In the genomic region with DNA sequence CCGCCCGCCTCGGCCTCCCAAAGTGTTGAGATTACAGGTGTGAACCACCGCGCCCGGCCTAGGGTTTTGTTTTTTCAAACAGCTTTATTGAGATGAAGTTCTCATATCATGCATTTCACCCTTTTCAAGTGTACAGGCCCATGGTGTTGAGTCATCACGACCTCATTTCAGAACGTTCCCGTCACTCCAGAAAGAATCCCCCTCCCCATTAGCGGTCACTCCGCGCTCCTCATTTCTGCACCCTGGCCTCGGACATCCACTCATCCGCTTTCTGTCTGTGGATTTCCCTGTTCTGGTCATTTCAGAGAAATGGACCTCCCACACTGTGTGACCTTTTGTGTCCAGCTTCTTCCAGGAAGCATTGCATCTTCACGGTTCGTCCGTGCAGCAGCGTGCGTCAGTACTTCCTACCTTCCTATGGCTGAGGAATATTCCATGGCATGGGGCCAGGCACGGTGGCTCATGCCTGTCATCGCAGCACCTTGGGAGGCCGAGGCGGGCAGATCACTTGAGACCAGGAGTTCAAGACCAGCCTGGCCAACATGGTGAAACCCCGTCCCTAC, we compare ENCODE assay signal across 18 cellular contexts.
DNase-seq lines count a peak whose midpoint lies in the region; ATAC-seq, FAIRE-seq and TF ChIP-seq lines count a peak whose summit lies in the region.
"Had no signal": no experiment of that assay in that cellular context is flagged by ENCODE, and none has a peak within 500 bp of the region (broad histone marks: within the 10 kb centered on the region; RNA-seq: fewer than 3 reads in every experiment).

No MANE protein-coding gene starts in this region.

- H3K4me3 ChIP-seq in HepG2 (replicated peaks in 1 of 3; ENCODE audit: insufficient read depth in 1 of 3, low read depth in 2 of 3, low read length in 3 of 3) (no peak overlapping the region), right lobe of liver (no peak overlapping the region), mesenchymal stem cell (ENCODE audit: insufficient read depth in 1 of 2, low read depth in 1 of 2, low read length in 2 of 2) (no peak overlapping the region), mesendoderm (ENCODE audit: low read length) (no peak overlapping the region)
- H3K4me3 ChIP-seq: GM23338, Peyer's patch had no signal

- no peak overlapping the region for H2BK120ac ChIP-seq in mesenchymal stem cell (ENCODE audit: low read depth, low read length)
- H2BK120ac ChIP-seq in mesendoderm (ENCODE audit: low read depth, low read length) = no peak overlapping the region

- no peaks in the 10 kb centered on the region for H4K20me1 ChIP-seq in HepG2 (ENCODE audit: insufficient read depth, low read length)

- no peak overlapping the region for H2BK12ac ChIP-seq in mesenchymal stem cell (ENCODE audit: low read length in 2 of 2)

- TF ChIP-seq EP300 in HepG2 (IDR thresholded peaks at IDR 0.05; ENCODE audit: low read depth in 2 of 2, low read length in 2 of 2) (no peak), HepG2 (CRISPR knock-in tag; IDR thresholded peaks at IDR 0.05; ENCODE audit: borderline replicate concordance) (no peak)

- H3K18ac ChIP-seq in mesenchymal stem cell (ENCODE audit: low read depth in 1 of 2, low read length in 2 of 2) = no peak overlapping the region
- no peak overlapping the region for H3K18ac ChIP-seq in mesendoderm (ENCODE audit: low read length)

- H3K4me1 ChIP-seq in HepG2 (ENCODE audit: insufficient read depth, low read length) (peaks cover 3% of the 10 kb centered on the region), right lobe of liver (no peaks in the 10 kb centered on the region), mesenchymal stem cell (ENCODE audit: control insufficient read depth, insufficient read depth, low read depth, low read length) (peaks cover 30% of the 10 kb centered on the region), mesendoderm (ENCODE audit: control insufficient read depth, low read depth, low read length) (peaks cover 6% of the 10 kb centered on the region)
- H3K4me1 ChIP-seq: Peyer's patch had no signal

- H2BK5ac ChIP-seq in mesenchymal stem cell (ENCODE audit: low read depth, low read length, poor library complexity, severe bottlenecking) (no peak overlapping the region), mesendoderm (ENCODE audit: low read length) (no peak overlapping the region)

- H3K4ac ChIP-seq in mesenchymal stem cell (ENCODE audit: low read depth in 1 of 2, low read length in 2 of 2) = no peak overlapping the region
- no peak overlapping the region for H3K4ac ChIP-seq in mesendoderm (ENCODE audit: low read depth, low read length)

- H3K14ac ChIP-seq in mesenchymal stem cell (ENCODE audit: low read length in 2 of 2) = no peak overlapping the region

- BruUV-seq in HepG2 (replicated peaks; lab: Mats Ljungman, UMichigan) = no TSS peak

- H3K9me3 ChIP-seq in HepG2 (ENCODE audit: low read length) = no peaks in the 10 kb centered on the region
- no peaks in the 10 kb centered on the region for H3K9me3 ChIP-seq in right lobe of liver
- no peaks in the 10 kb centered on the region for H3K9me3 ChIP-seq in mesenchymal stem cell (ENCODE audit: control insufficient read depth, low read length)
- H3K9me3 ChIP-seq: Peyer's patch had no signal

- no peaks in the 10 kb centered on the region for H3K36me3 ChIP-seq in HepG2 (replicated peaks in 1 of 2; ENCODE audit: control insufficient read depth in 1 of 2, insufficient read depth in 2 of 2, low read length in 2 of 2)
- no peaks in the 10 kb centered on the region for H3K36me3 ChIP-seq in right lobe of liver
- H3K36me3 ChIP-seq in mesenchymal stem cell (ENCODE audit: control insufficient read depth in 1 of 2, insufficient read depth in 2 of 2, low read depth in 1 of 2, low read length in 2 of 2) = peaks cover 0 to 15% of the 10 kb centered on the region in 2 experiments
- H3K36me3 ChIP-seq in mesendoderm (ENCODE audit: control insufficient read depth, insufficient read depth, low read length) = no peaks in the 10 kb centered on the region
- H3K36me3 ChIP-seq: Peyer's patch had no signal

- H2AFZ ChIP-seq in HepG2 (ENCODE audit: low read length) (no peak overlapping the region), mesenchymal stem cell (ENCODE audit: low read depth, low read length) (no peak overlapping the region)
- H2AFZ ChIP-seq: GM23338 had no signal

- POLR2A ChIA-PET in HepG2 (lab: Yijun Ruan, JAX) = no interaction called here

- intact Hi-C loops in HepG2 (cut with micrococcal nuclease; ENCODE audit: unreplicated experiment) = no loop called here
- intact Hi-C loops in right lobe of liver (cut with DNase I) = no loop called here

- H3K79me1 ChIP-seq in mesenchymal stem cell (replicated peaks; ENCODE audit: low read length, poor library complexity, severe bottlenecking) (peaks cover 8% of the 10 kb centered on the region), mesendoderm (ENCODE audit: low read length) (no peaks in the 10 kb centered on the region)

- in situ Hi-C loops in HepG2 (cut with HindIII; ENCODE audit: extremely low pct_ligation_motif_present, low pct_unique_long_range_greater_than_20kb) = no loop called here

- ATAC-seq in HepG2 (no peak), right lobe of liver (no peak), HG03457 (IDR thresholded peaks at IDR 0.05; ENCODE audit: unreplicated experiment) (no peak)
- ATAC-seq: GM23338 had no signal

- TF ChIP-seq POLR2A in HepG2 (IDR thresholded peaks at IDR 0.05; ENCODE audit: insufficient read depth in 1 of 2, low read depth in 2 of 2, low read length in 2 of 2) (no peak), right lobe of liver (IDR thresholded peaks at IDR 0.05) (no peak)

- no peak for TF ChIP-seq CTCF in HepG2 (CRISPR knock-in tag; IDR thresholded peaks at IDR 0.05)
- no peak for TF ChIP-seq CTCF in right lobe of liver (IDR thresholded peaks at IDR 0.05)

- CTCF ChIA-PET in HepG2 (lab: Yijun Ruan, JAX; ENCODE audit: low intra/inter-chr PET ratio, low total read pairs) = no interaction called here

- H3K9ac ChIP-seq in HepG2 (ENCODE audit: insufficient read depth, low read depth, low read length) (no peak overlapping the region), mesenchymal stem cell (ENCODE audit: low read length) (no peak overlapping the region), mesendoderm (ENCODE audit: low read length) (no peak overlapping the region)

- H3K27ac ChIP-seq in HepG2 (ENCODE audit: extremely low read length, insufficient read depth, low read length) = no peak overlapping the region
- no peak overlapping the region for H3K27ac ChIP-seq in right lobe of liver
- no peak overlapping the region for H3K27ac ChIP-seq in mesenchymal stem cell (ENCODE audit: low read length, poor library complexity, severe bottlenecking)
- H3K27ac ChIP-seq in mesendoderm (ENCODE audit: low read depth, low read length) = no peak overlapping the region
- H3K27ac ChIP-seq: Peyer's patch had no signal

- H3K56ac ChIP-seq in mesendoderm (ENCODE audit: low read length) = no peak overlapping the region

- no peak overlapping the region for H3K23ac ChIP-seq in mesenchymal stem cell (ENCODE audit: low read length in 2 of 2)
- H3K23ac ChIP-seq in mesendoderm (ENCODE audit: low read length) = no peak overlapping the region

- WGBS in HepG2 (ENCODE audit: low lambda C conversion rate) = 83% methylated on average over 24 of the region's 24 CpGs
- WGBS in right lobe of liver (ENCODE audit: insufficient coverage, low coverage, low lambda C conversion rate, missing lambda C conversion rate) = 82% methylated on average over 19 of the region's 24 CpGs
- 79% methylated on average over 22 of the region's 24 CpGs for WGBS in mesenchymal stem cell
- no CpG with 5 or more reads among the region's 24 CpGs for WGBS in mesendoderm (ENCODE audit: extremely low coverage, insufficient coverage, low lambda C conversion rate)

- H4K8ac ChIP-seq in mesenchymal stem cell (ENCODE audit: low read length) (no peak overlapping the region), mesendoderm (ENCODE audit: low read depth, low read length) (no peak overlapping the region)

- no peak for TF ChIP-seq RAD21 in HepG2 (CRISPR knock-in tag; IDR thresholded peaks at IDR 0.05)

- no peak for DNase-seq in HepG2 (ENCODE audit: low spot score)
- no peak for DNase-seq in right lobe of liver
- DNase-seq in amniotic epithelial cell (ENCODE audit: low read depth) = peak; percentile 49
- DNase-seq in mesenchymal stem cell = peak; percentile 52
- no peak for DNase-seq in HPDE6-E6E7 (ENCODE audit: extremely low spot score)
- no peak for DNase-seq in mesendoderm
- no peak for DNase-seq in stimulated activated CD4-positive, alpha-beta T cell treated with anti-CD3 and anti-CD28 coated beads, Interleukin-2, amount 100 ng/mL, for 24 hours
- DNase-seq: Calu3; CD4-positive, alpha-beta memory T cell; NCI-H1105; NCI-H2081; NK-92 treated with Interleukin-12 subunit alpha and Interleukin-12 subunit beta, amount 100 ng/mL, for 24 hours; Peyer's patch; Right ventricle myocardium superior had no signal

- H3K4me2 ChIP-seq in HepG2 (ENCODE audit: low read depth, low read length) = no peak overlapping the region
- no peak overlapping the region for H3K4me2 ChIP-seq in mesenchymal stem cell (ENCODE audit: low read length, poor library complexity, severe bottlenecking)
- no peak overlapping the region for H3K4me2 ChIP-seq in mesendoderm (ENCODE audit: low read length)
- H3K4me2 ChIP-seq: GM23338 had no signal

- no peaks in the 10 kb centered on the region for H3K79me2 ChIP-seq in HepG2 (ENCODE audit: insufficient read depth, low read length)
- H3K79me2 ChIP-seq in mesendoderm (ENCODE audit: control insufficient read depth, insufficient read depth, low read length) = no peaks in the 10 kb centered on the region

- H2BK15ac ChIP-seq in mesenchymal stem cell (ENCODE audit: low read depth, poor library complexity, severe bottlenecking) = no peak overlapping the region
- H2BK15ac ChIP-seq in mesendoderm (replicated peaks; ENCODE audit: low read depth) = no peak overlapping the region

- no peak for FAIRE-seq in HepG2 (lab: Jason Lieb, UNC)
- FAIRE-seq: GM12891, HTR-8/SVneo had no signal

- no peak overlapping the region for H4K5ac ChIP-seq in mesendoderm (ENCODE audit: low read length)

- H3K27me3 ChIP-seq in HepG2 (ENCODE audit: control insufficient read depth in 1 of 2, insufficient read depth in 2 of 2, low read length in 2 of 2) = peaks cover 4 to 22% of the 10 kb centered on the region in 2 experiments
- H3K27me3 ChIP-seq in right lobe of liver = no peaks in the 10 kb centered on the region
- H3K27me3 ChIP-seq in mesenchymal stem cell (ENCODE audit: control insufficient read depth in 1 of 2, insufficient read depth in 1 of 2, low read length in 2 of 2) = peaks cover 0 to 19% of the 10 kb centered on the region in 2 experiments
- H3K27me3 ChIP-seq in mesendoderm (ENCODE audit: insufficient read depth, low read length, poor library complexity) = no peaks in the 10 kb centered on the region
- H3K27me3 ChIP-seq: Peyer's patch had no signal

- H2AK5ac ChIP-seq in mesenchymal stem cell (ENCODE audit: low read length, severe bottlenecking) = no peak overlapping the region
- no peak overlapping the region for H2AK5ac ChIP-seq in mesendoderm (ENCODE audit: low read length)

- H4K91ac ChIP-seq in mesenchymal stem cell (ENCODE audit: low read length) = no peak overlapping the region

Comparison
In these comparisons a context has a peak if more than half of its experiments do, and no peak if none do; other contexts are left out.
1. DNase-seq: peak in amniotic epithelial cell (single experiment) and mesenchymal stem cell (single experiment); none in HepG2 (single experiment), right lobe of liver (0 of 3), HPDE6-E6E7 (single experiment), mesendoderm (single experiment) and stimulated activated CD4-positive, alpha-beta T cell treated with anti-CD3 and anti-CD28 coated beads, Interleukin-2, amount 100 ng/mL, for 24 hours (0 of 2).